33 cellular contexts compared by ENCODE assay signal in the genomic region with DNA sequence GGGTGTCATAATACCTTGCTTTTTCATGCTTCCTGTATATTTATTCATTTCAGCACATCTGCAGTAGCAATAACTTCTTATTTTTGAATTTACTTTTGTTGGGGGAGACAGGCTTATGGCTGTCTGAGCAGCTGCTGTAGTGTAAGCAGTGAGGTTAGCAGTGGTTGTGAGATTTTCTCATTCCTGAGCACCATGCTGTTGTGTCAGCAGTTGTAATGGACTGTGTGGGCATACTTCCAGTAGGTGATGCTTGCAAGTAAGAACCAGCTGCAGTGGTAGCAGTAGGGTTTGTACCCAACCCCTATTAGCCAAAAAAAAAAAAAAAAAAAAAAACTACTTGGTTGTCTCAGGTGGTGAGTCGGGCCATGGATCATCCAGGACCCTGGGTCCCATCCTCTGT.
"Had no signal": no experiment of that assay in that cellular context is flagged by ENCODE, and none has a peak within 500 bp of the region (broad histone marks: within the 10 kb centered on the region; RNA-seq: fewer than 3 reads in every experiment).

No MANE protein-coding gene starts in this region.

- H3K4me3 ChIP-seq: adrenal gland, ascending aorta, body of pancreas, breast epithelium, cardiac muscle cell had no signal

- FAIRE-seq: astrocyte, bronchial epithelial cell had no signal

- DNase-seq: activated effector memory CD4-positive, alpha-beta T cell treated with anti-CD3 and anti-CD28 coated beads, Interleukin-2, amount 50 U/mL, for 16 hours; activated effector memory CD4-positive, alpha-beta T cell treated with Interleukin-2 at 50 U/mL for 16 hours; activated gamma-delta T cell; activated gamma-delta T cell treated with Interleukin-2 at 50 U/mL for 16 hours; activated naive CD4-positive, alpha-beta T cell; activated naive CD4-positive, alpha-beta T cell treated with anti-CD3 and anti-CD28 coated beads for 36 hours; activated naive CD4-positive, alpha-beta T cell treated with anti-CD3 and anti-CD28 coated beads, Interleukin-2, amount 10 ng/mL, durations not matched to agents 7 days and 5 days; activated naive CD4-positive, alpha-beta T cell treated with anti-CD3 and anti-CD28 coated beads, Interleukin-2, amount 50 U/mL, for 16 hours; activated naive CD4-positive, alpha-beta T cell treated with Interleukin-2 at 50 U/mL for 16 hours; activated naive CD8-positive, alpha-beta T cell treated with anti-CD3 and anti-CD28 coated beads for 36 hours; activated naive CD8-positive, alpha-beta T cell treated with anti-CD3 and anti-CD28 coated beads, Interleukin-2, amount 10 ng/mL, durations not matched to agents 7 days and 5 days; activated naive CD8-positive, alpha-beta T cell treated with anti-CD3 and anti-CD28 coated beads, Interleukin-2, amount 50 U/mL, for 24 hours; activated T-cell treated with anti-CD3 and anti-CD28 coated beads, Interleukin-2, amount 50 U/mL, for 24 hours; activated T-cell treated with anti-CD3 and anti-CD28 coated beads, Interleukin-2, amount 50 U/mL, for 4 hours; activated T-cell treated with anti-CD3 and anti-CD28 coated beads, Interleukin-2, amount 50 U/mL, for 48 hours; activated T-cell treated with anti-CD3 and anti-CD28 coated beads, Interleukin-2, amount 50 U/mL, for 72 hours; adrenal gland; amniotic stem cell; amygdala; anterior cingulate cortex; aorta; body of pancreas; brain microvascular endothelial cell; caudate nucleus; central memory CD4-positive, alpha-beta T cell; cerebellar nuclear complex had no signal

- H3K9me3 ChIP-seq: body of pancreas had no signal

- ATAC-seq: activated naive CD4-positive, alpha-beta T cell treated with anti-CD3 and anti-CD28 coated beads, Interleukin-2, amount 50 U/mL, for 72 hours; activated naive CD8-positive, alpha-beta T cell treated with anti-CD3 and anti-CD28 coated beads, Interleukin-2, amount 50 U/mL, for 24 hours; activated T-cell treated with anti-CD3 and anti-CD28 coated beads, Interleukin-2, amount 50 U/mL, for 4 hours; activated T-cell treated with anti-CD3 and anti-CD28 coated beads, Interleukin-2, amount 50 U/mL, for 72 hours; activated T-helper 17 cell treated with anti-CD3 and anti-CD28 coated beads, Interleukin-2, amount 50 U/mL, for 72 hours; body of pancreas had no signal

- H3K27me3 ChIP-seq: adrenal gland, ascending aorta, body of pancreas, brain microvascular endothelial cell, breast epithelium, cardiac muscle cell had no signal

- H3K4me1 ChIP-seq: adrenal gland, ascending aorta, body of pancreas, breast epithelium had no signal

- H3K36me3 ChIP-seq: adrenal gland, ascending aorta, brain microvascular endothelial cell, breast epithelium, cardiac muscle cell had no signal

- H3K27ac ChIP-seq: adrenal gland, ascending aorta, body of pancreas, brain microvascular endothelial cell, breast epithelium, cardiac muscle cell had no signal
